ENCODE assay signal across 1 cellular context in the genomic region with DNA sequence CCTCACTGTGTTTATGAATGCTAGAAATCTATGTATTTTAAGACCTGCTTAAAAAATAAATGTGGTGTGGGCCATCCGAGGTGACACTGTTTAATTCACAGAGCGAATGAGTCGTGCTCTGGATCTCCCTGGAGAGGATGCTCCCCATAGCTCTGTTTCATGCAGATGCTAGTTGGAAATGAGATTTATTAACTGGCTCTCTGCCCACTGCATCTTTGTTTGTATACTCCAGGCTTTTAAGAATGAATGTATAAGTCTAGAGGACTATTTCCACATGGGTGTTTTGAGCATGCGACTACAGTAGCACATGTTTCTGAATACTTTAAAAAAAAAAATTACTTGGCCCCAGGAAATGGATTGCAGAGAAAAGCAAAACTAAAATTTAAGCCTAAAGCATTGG.
TF ChIP-seq lines count a peak whose summit lies in the region.

No MANE protein-coding gene starts in this region.

TF ChIP-seq in WTC11, 78 proteins besides CTCF, POLR2A, EP300 and RAD21 (continued from another document):
- TF ChIP-seq, protein P1, sequence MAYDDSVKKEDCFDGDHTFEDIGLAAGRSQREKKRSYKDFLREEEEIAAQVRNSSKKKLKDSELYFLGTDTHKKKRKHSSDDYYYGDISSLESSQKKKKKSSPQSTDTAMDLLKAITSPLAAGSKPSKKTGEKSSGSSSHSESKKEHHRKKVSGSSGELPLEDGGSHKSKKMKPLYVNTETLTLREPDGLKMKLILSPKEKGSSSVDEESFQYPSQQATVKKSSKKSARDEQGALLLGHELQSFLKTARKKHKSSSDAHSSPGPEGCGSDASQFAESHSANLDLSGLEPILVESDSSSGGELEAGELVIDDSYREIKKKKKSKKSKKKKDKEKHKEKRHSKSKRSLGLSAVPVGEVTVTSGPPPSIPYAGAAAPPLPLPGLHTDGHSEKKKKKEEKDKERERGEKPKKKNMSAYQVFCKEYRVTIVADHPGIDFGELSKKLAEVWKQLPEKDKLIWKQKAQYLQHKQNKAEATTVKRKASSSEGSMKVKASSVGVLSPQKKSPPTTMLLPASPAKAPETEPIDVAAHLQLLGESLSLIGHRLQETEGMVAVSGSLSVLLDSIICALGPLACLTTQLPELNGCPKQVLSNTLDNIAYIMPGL (CRISPR knock-in tag; IDR thresholded peaks at IDR 0.05) = no peak
- TF ChIP-seq, protein P2, sequence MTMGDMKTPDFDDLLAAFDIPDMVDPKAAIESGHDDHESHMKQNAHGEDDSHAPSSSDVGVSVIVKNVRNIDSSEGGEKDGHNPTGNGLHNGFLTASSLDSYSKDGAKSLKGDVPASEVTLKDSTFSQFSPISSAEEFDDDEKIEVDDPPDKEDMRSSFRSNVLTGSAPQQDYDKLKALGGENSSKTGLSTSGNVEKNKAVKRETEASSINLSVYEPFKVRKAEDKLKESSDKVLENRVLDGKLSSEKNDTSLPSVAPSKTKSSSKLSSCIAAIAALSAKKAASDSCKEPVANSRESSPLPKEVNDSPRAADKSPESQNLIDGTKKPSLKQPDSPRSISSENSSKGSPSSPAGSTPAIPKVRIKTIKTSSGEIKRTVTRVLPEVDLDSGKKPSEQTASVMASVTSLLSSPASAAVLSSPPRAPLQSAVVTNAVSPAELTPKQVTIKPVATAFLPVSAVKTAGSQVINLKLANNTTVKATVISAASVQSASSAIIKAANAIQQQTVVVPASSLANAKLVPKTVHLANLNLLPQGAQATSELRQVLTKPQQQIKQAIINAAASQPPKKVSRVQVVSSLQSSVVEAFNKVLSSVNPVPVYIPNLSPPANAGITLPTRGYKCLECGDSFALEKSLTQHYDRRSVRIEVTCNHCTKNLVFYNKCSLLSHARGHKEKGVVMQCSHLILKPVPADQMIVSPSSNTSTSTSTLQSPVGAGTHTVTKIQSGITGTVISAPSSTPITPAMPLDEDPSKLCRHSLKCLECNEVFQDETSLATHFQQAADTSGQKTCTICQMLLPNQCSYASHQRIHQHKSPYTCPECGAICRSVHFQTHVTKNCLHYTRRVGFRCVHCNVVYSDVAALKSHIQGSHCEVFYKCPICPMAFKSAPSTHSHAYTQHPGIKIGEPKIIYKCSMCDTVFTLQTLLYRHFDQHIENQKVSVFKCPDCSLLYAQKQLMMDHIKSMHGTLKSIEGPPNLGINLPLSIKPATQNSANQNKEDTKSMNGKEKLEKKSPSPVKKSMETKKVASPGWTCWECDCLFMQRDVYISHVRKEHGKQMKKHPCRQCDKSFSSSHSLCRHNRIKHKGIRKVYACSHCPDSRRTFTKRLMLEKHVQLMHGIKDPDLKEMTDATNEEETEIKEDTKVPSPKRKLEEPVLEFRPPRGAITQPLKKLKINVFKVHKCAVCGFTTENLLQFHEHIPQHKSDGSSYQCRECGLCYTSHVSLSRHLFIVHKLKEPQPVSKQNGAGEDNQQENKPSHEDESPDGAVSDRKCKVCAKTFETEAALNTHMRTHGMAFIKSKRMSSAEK (CRISPR knock-in tag; IDR thresholded peaks at IDR 0.05; ENCODE audit: borderline replicate concordance) = no peak
- TF ChIP-seq ZNF232 (CRISPR knock-in tag; IDR thresholded peaks at IDR 0.05) (no peak), SMAD3 (CRISPR knock-in tag; IDR thresholded peaks at IDR 0.05; ENCODE audit: borderline replicate concordance) (no peak), ZNF121 (CRISPR knock-in tag; IDR thresholded peaks at IDR 0.05) (no peak), TCF7 (CRISPR knock-in tag; IDR thresholded peaks at IDR 0.05; ENCODE audit: low read depth) (no peak), FOXK1 (CRISPR knock-in tag; IDR thresholded peaks at IDR 0.05) (no peak)
- TF ChIP-seq, protein P3, sequence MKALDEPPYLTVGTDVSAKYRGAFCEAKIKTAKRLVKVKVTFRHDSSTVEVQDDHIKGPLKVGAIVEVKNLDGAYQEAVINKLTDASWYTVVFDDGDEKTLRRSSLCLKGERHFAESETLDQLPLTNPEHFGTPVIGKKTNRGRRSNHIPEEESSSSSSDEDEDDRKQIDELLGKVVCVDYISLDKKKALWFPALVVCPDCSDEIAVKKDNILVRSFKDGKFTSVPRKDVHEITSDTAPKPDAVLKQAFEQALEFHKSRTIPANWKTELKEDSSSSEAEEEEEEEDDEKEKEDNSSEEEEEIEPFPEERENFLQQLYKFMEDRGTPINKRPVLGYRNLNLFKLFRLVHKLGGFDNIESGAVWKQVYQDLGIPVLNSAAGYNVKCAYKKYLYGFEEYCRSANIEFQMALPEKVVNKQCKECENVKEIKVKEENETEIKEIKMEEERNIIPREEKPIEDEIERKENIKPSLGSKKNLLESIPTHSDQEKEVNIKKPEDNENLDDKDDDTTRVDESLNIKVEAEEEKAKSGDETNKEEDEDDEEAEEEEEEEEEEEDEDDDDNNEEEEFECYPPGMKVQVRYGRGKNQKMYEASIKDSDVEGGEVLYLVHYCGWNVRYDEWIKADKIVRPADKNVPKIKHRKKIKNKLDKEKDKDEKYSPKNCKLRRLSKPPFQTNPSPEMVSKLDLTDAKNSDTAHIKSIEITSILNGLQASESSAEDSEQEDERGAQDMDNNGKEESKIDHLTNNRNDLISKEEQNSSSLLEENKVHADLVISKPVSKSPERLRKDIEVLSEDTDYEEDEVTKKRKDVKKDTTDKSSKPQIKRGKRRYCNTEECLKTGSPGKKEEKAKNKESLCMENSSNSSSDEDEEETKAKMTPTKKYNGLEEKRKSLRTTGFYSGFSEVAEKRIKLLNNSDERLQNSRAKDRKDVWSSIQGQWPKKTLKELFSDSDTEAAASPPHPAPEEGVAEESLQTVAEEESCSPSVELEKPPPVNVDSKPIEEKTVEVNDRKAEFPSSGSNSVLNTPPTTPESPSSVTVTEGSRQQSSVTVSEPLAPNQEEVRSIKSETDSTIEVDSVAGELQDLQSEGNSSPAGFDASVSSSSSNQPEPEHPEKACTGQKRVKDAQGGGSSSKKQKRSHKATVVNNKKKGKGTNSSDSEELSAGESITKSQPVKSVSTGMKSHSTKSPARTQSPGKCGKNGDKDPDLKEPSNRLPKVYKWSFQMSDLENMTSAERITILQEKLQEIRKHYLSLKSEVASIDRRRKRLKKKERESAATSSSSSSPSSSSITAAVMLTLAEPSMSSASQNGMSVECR (CRISPR knock-in tag; IDR thresholded peaks at IDR 0.05; ENCODE audit: borderline replicate concordance) = no peak
- TF ChIP-seq, protein P4, sequence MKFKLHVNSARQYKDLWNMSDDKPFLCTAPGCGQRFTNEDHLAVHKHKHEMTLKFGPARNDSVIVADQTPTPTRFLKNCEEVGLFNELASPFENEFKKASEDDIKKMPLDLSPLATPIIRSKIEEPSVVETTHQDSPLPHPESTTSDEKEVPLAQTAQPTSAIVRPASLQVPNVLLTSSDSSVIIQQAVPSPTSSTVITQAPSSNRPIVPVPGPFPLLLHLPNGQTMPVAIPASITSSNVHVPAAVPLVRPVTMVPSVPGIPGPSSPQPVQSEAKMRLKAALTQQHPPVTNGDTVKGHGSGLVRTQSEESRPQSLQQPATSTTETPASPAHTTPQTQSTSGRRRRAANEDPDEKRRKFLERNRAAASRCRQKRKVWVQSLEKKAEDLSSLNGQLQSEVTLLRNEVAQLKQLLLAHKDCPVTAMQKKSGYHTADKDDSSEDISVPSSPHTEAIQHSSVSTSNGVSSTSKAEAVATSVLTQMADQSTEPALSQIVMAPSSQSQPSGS (CRISPR knock-in tag; IDR thresholded peaks at IDR 0.05; ENCODE audit: borderline replicate concordance, low read depth) = no peak
- TF ChIP-seq, protein P5, sequence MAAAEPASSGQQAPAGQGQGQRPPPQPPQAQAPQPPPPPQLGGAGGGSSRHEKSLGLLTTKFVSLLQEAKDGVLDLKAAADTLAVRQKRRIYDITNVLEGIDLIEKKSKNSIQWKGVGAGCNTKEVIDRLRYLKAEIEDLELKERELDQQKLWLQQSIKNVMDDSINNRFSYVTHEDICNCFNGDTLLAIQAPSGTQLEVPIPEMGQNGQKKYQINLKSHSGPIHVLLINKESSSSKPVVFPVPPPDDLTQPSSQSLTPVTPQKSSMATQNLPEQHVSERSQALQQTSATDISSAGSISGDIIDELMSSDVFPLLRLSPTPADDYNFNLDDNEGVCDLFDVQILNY (CRISPR knock-in tag; IDR thresholded peaks at IDR 0.05) = no peak
